In genomic region chr7:121797283-121798037, GRCh38 we compare ENCODE assay signal across 13 cellular contexts.
DNase-seq lines count a peak whose midpoint lies in the region; ATAC-seq and TF ChIP-seq lines count a peak whose summit lies in the region.
"Had no signal": no experiment of that assay in that cellular context is flagged by ENCODE, and none has a peak within 500 bp of the region (broad histone marks: within the 10 kb centered on the region; RNA-seq: fewer than 3 reads in every experiment).

No MANE protein-coding gene starts in this region.

- H3K9me3 Mint-ChIP-seq in mesothelial cell of epicardium = peaks cover 6% of the 10 kb centered on the region
- no peaks in the 10 kb centered on the region for H3K9me3 Mint-ChIP-seq in naive thymus-derived CD8-positive, alpha-beta T cell

- POLR2A ChIA-PET in naive thymus-derived CD8-positive, alpha-beta T cell (lab: Charles Lee) = no interaction called here

- peaks cover 36% of the 10 kb centered on the region for H3K4me1 Mint-ChIP-seq in mesothelial cell of epicardium
- no peaks in the 10 kb centered on the region for H3K4me1 Mint-ChIP-seq in naive thymus-derived CD8-positive, alpha-beta T cell

- DNase-seq in AG10803 (ENCODE audit: low read depth) (peak; percentile 1), NCI-H69 (lab: John Stamatoyannopoulos, UW) (peak; percentile 57), epithelial cell of esophagus (ENCODE audit: low read depth) (peak; percentile 80), mesothelial cell of epicardium (ENCODE audit: low spot score in 2 of 2, unreplicated experiment in 2 of 2) (no peak), left lobe of liver (ENCODE audit: low spot score) (no peak), CD1c-positive myeloid dendritic cell (ENCODE audit: extremely low spot score) (no peak)
- no peak for DNase-seq in naive thymus-derived CD8-positive, alpha-beta T cell
- DNase-seq: activated CD4-positive, CD25-positive, alpha-beta regulatory T cell treated with anti-CD3 and anti-CD28 coated beads, Interleukin-2, amount 50 U/mL, for 72 hours; heart right ventricle; NCI-H524 treated with DMSO at 0.1 percent for 48 hours; SJCRH30; stimulated activated naive CD4-positive, alpha-beta T cell had no signal

- ATAC-seq in left lobe of liver (no peak), GM18867 (IDR thresholded peaks at IDR 0.05; ENCODE audit: unreplicated experiment) (no peak)
- no peak for ATAC-seq in naive thymus-derived CD8-positive, alpha-beta T cell

- no peaks in the 10 kb centered on the region for H3K36me3 Mint-ChIP-seq in mesothelial cell of epicardium
- no peaks in the 10 kb centered on the region for H3K36me3 Mint-ChIP-seq in naive thymus-derived CD8-positive, alpha-beta T cell

- peak overlapping the region; percentile 69 for H3K27ac Mint-ChIP-seq in mesothelial cell of epicardium
- no peak overlapping the region for H3K27ac Mint-ChIP-seq in naive thymus-derived CD8-positive, alpha-beta T cell

- H3K27me3 Mint-ChIP-seq in mesothelial cell of epicardium (ENCODE audit: low read depth) = no peaks in the 10 kb centered on the region
- peaks cover 0 to 2% (median 0%) of the 10 kb centered on the region in 5 donors for H3K27me3 Mint-ChIP-seq in naive thymus-derived CD8-positive, alpha-beta T cell

- no peak for TF ChIP-seq CTCF in AG10803 (conservative IDR thresholded peaks at IDR 0.05; ENCODE audit: low read length)
- no peak for TF ChIP-seq CTCF in epithelial cell of esophagus (IDR thresholded peaks at IDR 0.05; ENCODE audit: insufficient read depth, low read depth, low read length, missing control alignments)
- no peak for TF ChIP-seq CTCF in mesothelial cell of epicardium (IDR thresholded peaks at IDR 0.05; ENCODE audit: unreplicated experiment)

- H3K4me3 Mint-ChIP-seq in mesothelial cell of epicardium = no peak overlapping the region
- H3K4me3 Mint-ChIP-seq in naive thymus-derived CD8-positive, alpha-beta T cell = no peak overlapping the region

- H3K4me3 ChIP-seq in AG10803 (ENCODE audit: low read length) (no peak overlapping the region), epithelial cell of esophagus (ENCODE audit: low read length) (no peak overlapping the region)
- H3K4me3 ChIP-seq: heart right ventricle, SJCRH30 had no signal

Comparison
In these comparisons a context has a peak if more than half of its experiments do, and no peak if none do; other contexts are left out.
1. DNase-seq: peak in AG10803 (single experiment), NCI-H69 (single experiment) and epithelial cell of esophagus (single experiment); none in mesothelial cell of epicardium (0 of 2), left lobe of liver (single experiment), naive thymus-derived CD8-positive, alpha-beta T cell (0 of 10) and CD1c-positive myeloid dendritic cell (single experiment).